ENCODE assay signal across 15 cellular contexts in the genomic region with DNA sequence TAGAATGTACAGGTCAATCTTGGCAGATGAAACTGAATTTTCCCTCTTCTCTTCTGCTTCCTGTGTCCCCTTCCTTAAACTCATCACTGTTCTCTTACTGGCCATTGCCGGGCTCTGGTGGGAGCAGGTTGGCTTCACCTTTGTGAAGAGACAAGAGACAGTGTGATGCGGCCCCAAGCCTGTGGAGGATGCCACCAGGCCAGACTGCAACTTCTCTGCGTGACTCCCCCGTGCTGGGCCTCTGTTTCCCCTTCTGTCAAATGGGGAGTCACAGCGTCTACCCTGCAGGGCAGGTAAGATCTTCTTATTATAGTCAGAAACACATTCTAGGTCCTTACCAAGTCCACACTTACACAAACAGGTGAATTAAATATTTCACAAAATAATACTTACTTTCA. TPM values are rescaled to one million over a fixed set of nuclear protein-coding genes. Genes with fewer than 3 reads are reported as not detected.
A peak's percentile ranks its signal among the peaks of the same experiment; 100 is the strongest.
DNase-seq lines count a peak whose midpoint lies in the region; ATAC-seq and TF ChIP-seq lines count a peak whose summit lies in the region.
"Had no signal": no experiment of that assay in that cellular context is flagged by ENCODE, and none has a peak within 500 bp of the region (broad histone marks: within the 10 kb centered on the region; RNA-seq: fewer than 3 reads in every experiment).

No MANE protein-coding gene starts in this region.

- no peaks in the 10 kb centered on the region for H3K27me3 Mint-ChIP-seq in T-helper 1 cell treated with Interleukin-12 subunit alpha and Interleukin-12 subunit beta and Interleukin-4 antibody, amounts not matched to agents 30 μg/mL and 1 μg/mL, for 36 hours (ENCODE audit: low read depth)
- peaks cover 25% of the 10 kb centered on the region for H3K27me3 Mint-ChIP-seq in osteocyte (ENCODE audit: unreplicated experiment)

- H3K4me3 ChIP-seq in Loucy (ENCODE audit: low read length, poor library complexity, severe bottlenecking): no peak overlapping the region
- peak overlapping the region; percentile 5 to 6 for H3K4me3 ChIP-seq in duodenal mucosa (ENCODE audit: low read depth in 1 of 2, low read length in 2 of 2)

- peak overlapping the region; percentile 25 for H3K4me3 Mint-ChIP-seq in T-helper 1 cell treated with Interleukin-12 subunit alpha and Interleukin-12 subunit beta and Interleukin-4 antibody, amounts not matched to agents 30 μg/mL and 1 μg/mL, for 36 hours
- H3K4me3 Mint-ChIP-seq in osteocyte (ENCODE audit: unreplicated experiment): peak overlapping the region; percentile 84

- TF ChIP-seq CTCF in Loucy (conservative IDR thresholded peaks at IDR 0.05; ENCODE audit: low read length) (no peak), osteocyte (IDR thresholded peaks at IDR 0.05) (no peak)

- no peak for DNase-seq in T-helper 1 cell
- no peak for DNase-seq in osteocyte (ENCODE audit: extremely low spot score, unreplicated experiment)
- no peak for DNase-seq in NCI-H2029 treated with DMSO at 0.1 percent for 48 hours (lab: John Stamatoyannopoulos, UW)
- DNase-seq in Ammon's horn (ENCODE audit: low spot score): no peak
- DNase-seq: 8988T; activated CD4-positive, CD25-positive, alpha-beta regulatory T cell treated with anti-CD3 and anti-CD28 coated beads, Interleukin-2, amount 50 U/mL, for 72 hours; activated gamma-delta T cell treated with Interleukin-2 at 50 U/mL for 16 hours; NCI-H2081; SK-N-SH; substantia nigra had no signal

- peaks cover 5% of the 10 kb centered on the region; the same call in 1 of the 2 replicates for H3K36me3 ChIP-seq in Loucy (ENCODE audit: insufficient read depth, low read length)
- peaks cover 4 to 10% of the 10 kb centered on the region in 2 donors for H3K36me3 ChIP-seq in duodenal mucosa (ENCODE audit: control insufficient read depth in 1 of 2, insufficient read depth in 2 of 2, low read length in 2 of 2)

- H3K9me3 ChIP-seq in Loucy (ENCODE audit: insufficient read depth, low read depth, low read length): no peaks in the 10 kb centered on the region
- H3K9me3 ChIP-seq in duodenal mucosa (ENCODE audit: control insufficient read depth in 1 of 2, low read length in 2 of 2): no peaks in the 10 kb centered on the region
- H3K9me3 ChIP-seq: SK-N-SH had no signal

- peak overlapping the region; percentile 48 for H3K27ac ChIP-seq in duodenal mucosa (ENCODE audit: low read depth, low read length)

- H3K9me3 Mint-ChIP-seq in T-helper 1 cell treated with Interleukin-12 subunit alpha and Interleukin-12 subunit beta and Interleukin-4 antibody, amounts not matched to agents 30 μg/mL and 1 μg/mL, for 36 hours: peaks cover 3% of the 10 kb centered on the region
- no peaks in the 10 kb centered on the region for H3K9me3 Mint-ChIP-seq in osteocyte (ENCODE audit: unreplicated experiment)

- H3K79me2 ChIP-seq in Loucy (ENCODE audit: insufficient read depth, low read length): peaks cover 38% of the 10 kb centered on the region

- peak overlapping the region; percentile 59 for H3K4me2 ChIP-seq in Loucy (ENCODE audit: low read depth, low read length, poor library complexity, severe bottlenecking)

- peaks cover 2% of the 10 kb centered on the region; the same call in 1 of the 2 replicates for H3F3A ChIP-seq in Loucy (ENCODE audit: low read depth)

- peaks cover 22% of the 10 kb centered on the region for H4K20me1 ChIP-seq in Loucy (ENCODE audit: insufficient read depth, low read length, poor library complexity, severe bottlenecking)

- no peak overlapping the region for H3K27ac Mint-ChIP-seq in T-helper 1 cell treated with Interleukin-12 subunit alpha and Interleukin-12 subunit beta and Interleukin-4 antibody, amounts not matched to agents 30 μg/mL and 1 μg/mL, for 36 hours
- H3K27ac Mint-ChIP-seq in osteocyte (ENCODE audit: unreplicated experiment): peak overlapping the region; percentile 65

- H3K36me3 Mint-ChIP-seq in T-helper 1 cell treated with Interleukin-12 subunit alpha and Interleukin-12 subunit beta and Interleukin-4 antibody, amounts not matched to agents 30 μg/mL and 1 μg/mL, for 36 hours (ENCODE audit: low read depth): peaks cover 7% of the 10 kb centered on the region
- peaks cover 3% of the 10 kb centered on the region for H3K36me3 Mint-ChIP-seq in osteocyte (ENCODE audit: unreplicated experiment)

- peaks cover 27% of the 10 kb centered on the region for H3K4me1 Mint-ChIP-seq in T-helper 1 cell treated with Interleukin-12 subunit alpha and Interleukin-12 subunit beta and Interleukin-4 antibody, amounts not matched to agents 30 μg/mL and 1 μg/mL, for 36 hours (ENCODE audit: low read depth)
- H3K4me1 Mint-ChIP-seq in osteocyte (ENCODE audit: unreplicated experiment): peaks cover 25% of the 10 kb centered on the region

- H2AFZ ChIP-seq in Loucy (ENCODE audit: low read length): no peak overlapping the region

- H3K9me2 ChIP-seq in Loucy (replicated peaks; ENCODE audit: low read depth, low read length): no peaks in the 10 kb centered on the region
- H3K9me2 ChIP-seq: SK-N-SH had no signal

- H3K9ac ChIP-seq in Loucy (ENCODE audit: low read depth, low read length, poor library complexity, severe bottlenecking) (peak overlapping the region; percentile 11), duodenal mucosa (ENCODE audit: low read depth in 1 of 2, low read length in 2 of 2) (peak overlapping the region; percentile 31 to 64)
- H3K9ac ChIP-seq: SK-N-SH had no signal

- H3K27me3 ChIP-seq in Loucy (ENCODE audit: insufficient read depth, low read length, poor library complexity, severe bottlenecking): no peaks in the 10 kb centered on the region
- peaks cover 0 to 3% of the 10 kb centered on the region in 2 donors for H3K27me3 ChIP-seq in duodenal mucosa (ENCODE audit: control insufficient read depth in 1 of 2, insufficient read depth in 2 of 2, low read length in 2 of 2)

- H3K4me1 ChIP-seq in Loucy (ENCODE audit: insufficient read depth, low read length, poor library complexity, severe bottlenecking) (peaks cover 53% of the 10 kb centered on the region), duodenal mucosa (ENCODE audit: control insufficient read depth in 1 of 2, insufficient read depth in 2 of 2, low read length in 2 of 2) (peaks cover 33 to 54% of the 10 kb centered on the region in 2 donors)

- no peak for ATAC-seq in GM18868 (IDR thresholded peaks at IDR 0.05; ENCODE audit: unreplicated experiment)
- ATAC-seq: sciatic nerve had no signal

RNA-seq across cellular contexts. Expression of gene LSM14B, which starts 1.9 kb away (rescaled TPM):
- total RNA-seq in osteocyte: 67.8 and 68.7 TPM in 2 replicates

RNA-seq across cellular contexts. Expression of gene PSMA7, which starts 22.8 kb away (rescaled TPM):
- 209 and 217 TPM in 2 replicates for total RNA-seq in osteocyte

RNA-seq across cellular contexts. Expression of gene SS18L1, which starts 23.2 kb away (rescaled TPM):
- 18.3 and 19.9 TPM in 2 replicates for total RNA-seq in osteocyte

RNA-seq across cellular contexts. Expression of gene TAF4, which starts 54.7 kb away (rescaled TPM):
- 17.3 and 22.8 TPM in 2 replicates for total RNA-seq in osteocyte
